In the genomic region with DNA sequence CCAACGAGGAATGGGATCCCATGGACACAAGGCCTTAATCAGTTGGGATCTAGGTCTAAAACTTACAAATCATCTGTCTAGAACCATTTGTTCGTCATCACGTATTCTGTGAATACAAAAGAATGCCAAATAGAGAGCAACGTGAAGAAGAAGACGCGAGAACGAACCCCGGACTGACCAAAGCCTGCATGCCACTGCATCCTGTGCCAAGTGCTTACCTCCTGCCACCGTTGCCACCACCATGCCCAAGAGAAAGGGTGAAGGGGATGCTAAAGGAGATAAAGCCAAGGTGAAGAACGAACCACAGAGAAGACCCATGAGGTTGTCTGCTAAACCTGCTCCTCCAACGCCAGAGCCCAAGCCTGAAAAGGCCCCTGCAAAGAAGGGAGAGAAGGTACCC, we compare ENCODE assay signal across 22 cellular contexts. TPM values are rescaled to one million over a fixed set of nuclear protein-coding genes. Genes with fewer than 3 reads are reported as not detected.
DNase-seq lines count a peak whose midpoint lies in the region; ATAC-seq, FAIRE-seq and TF ChIP-seq lines count a peak whose summit lies in the region.
"Had no signal": no experiment of that assay in that cellular context is flagged by ENCODE, and none has a peak within 500 bp of the region (broad histone marks: within the 10 kb centered on the region; RNA-seq: fewer than 3 reads in every experiment).

No MANE protein-coding gene starts in this region.

- no peaks in the 10 kb centered on the region for H3K27me3 Mint-ChIP-seq in immature natural killer cell (ENCODE audit: low read depth in 3 of 3)
- no peaks in the 10 kb centered on the region for H3K27me3 Mint-ChIP-seq in activated T-cell treated with anti-CD3 and anti-CD28 coated beads, Interleukin-2, amount 50 U/mL, for 4 hours (ENCODE audit: low read depth)
- H3K27me3 Mint-ChIP-seq: activated CD4-positive, alpha-beta memory T cell treated with anti-CD3 and anti-CD28 coated beads for 36 hours had no signal

- H3K27me3 ChIP-seq in BLaER1: no peaks in the 10 kb centered on the region
- H3K27me3 ChIP-seq in SK-N-SH (ENCODE audit: insufficient read depth): no peaks in the 10 kb centered on the region
- H3K27me3 ChIP-seq: brain microvascular endothelial cell had no signal

- peaks cover 63 to 83% of the 10 kb centered on the region in 2 donors for H3K4me1 Mint-ChIP-seq in immature natural killer cell
- H3K4me1 Mint-ChIP-seq in activated T-cell treated with anti-CD3 and anti-CD28 coated beads, Interleukin-2, amount 50 U/mL, for 4 hours (ENCODE audit: low read depth): peaks cover 42% of the 10 kb centered on the region

- H2AFZ ChIP-seq in SK-N-SH (ENCODE audit: low read depth): no peak overlapping the region

- DNase-seq in GM18507 (ENCODE audit: extremely low spot score, insufficient read length, low read depth) (no peak), immature natural killer cell (no peak), kidney (no peak), SW480 (ENCODE audit: low spot score) (no peak), SK-N-SH (no peak)
- DNase-seq in activated T-cell treated with anti-CD3 and anti-CD28 coated beads, Interleukin-2, amount 50 U/mL, for 4 hours: no peak
- DNase-seq: activated CD4-positive, alpha-beta memory T cell treated with anti-CD3 and anti-CD28 coated beads for 36 hours; activated T-cell treated with anti-CD3 and anti-CD28 coated beads, Interleukin-2, amount 50 U/mL, for 1 hour; brain microvascular endothelial cell; cortex of kidney; DMS79; foreskin fibroblast; NCI-H187; NCI-H446 treated with DMSO at 0.1 percent for 48 hours; T-helper 1 cell had no signal

- H3K4me3 ChIP-seq in BLaER1 (no peak overlapping the region), kidney (ENCODE audit: low read length in 2 of 2) (no peak overlapping the region), SK-N-SH (ENCODE audit: low read depth in 2 of 2, low read length in 1 of 2) (no peak overlapping the region)

- H3K36me3 ChIP-seq in BLaER1 (peaks cover 2% of the 10 kb centered on the region; the same call in 1 of the 2 replicates), kidney (ENCODE audit: control insufficient read depth in 1 of 2, insufficient read depth in 2 of 2, low read length in 2 of 2) (no peaks in the 10 kb centered on the region), SK-N-SH (replicated peaks in 1 of 2; ENCODE audit: control insufficient read depth in 1 of 2, insufficient read depth in 2 of 2, low read length in 1 of 2) (no peaks in the 10 kb centered on the region)
- H3K36me3 ChIP-seq: brain microvascular endothelial cell had no signal

- H3K27ac ChIP-seq in BLaER1: 0 out of 2 replicates have a peak overlapping the region, but pooled peaks have one; percentile 23
- no peak overlapping the region for H3K27ac ChIP-seq in kidney (ENCODE audit: low read depth in 2 of 2, low read length in 2 of 2)
- H3K27ac ChIP-seq in SK-N-SH (ENCODE audit: low read depth in 2 of 2, low read length in 1 of 2): no peak overlapping the region
- H3K27ac ChIP-seq: brain microvascular endothelial cell, VCaP had no signal

- TF ChIP-seq CTCF in kidney (IDR thresholded peaks at IDR 0.05; ENCODE audit: borderline replicate concordance, extremely low read depth, insufficient read depth): no peak
- TF ChIP-seq CTCF in SK-N-SH (IDR thresholded peaks at IDR 0.05): no peak

- H3K9me3 Mint-ChIP-seq in immature natural killer cell: no peaks in the 10 kb centered on the region
- H3K9me3 Mint-ChIP-seq in activated T-cell treated with anti-CD3 and anti-CD28 coated beads, Interleukin-2, amount 50 U/mL, for 4 hours: no peaks in the 10 kb centered on the region
- H3K9me3 Mint-ChIP-seq: activated CD4-positive, alpha-beta memory T cell treated with anti-CD3 and anti-CD28 coated beads for 36 hours; activated naive CD4-positive, alpha-beta T cell treated with anti-CD3 and anti-CD28 coated beads, Interleukin-2, amount 50 U/mL, for 72 hours had no signal

- peaks cover 38% of the 10 kb centered on the region for H3K79me2 ChIP-seq in SK-N-SH (ENCODE audit: insufficient read depth)

- peaks cover 2% of the 10 kb centered on the region for H3F3A ChIP-seq in SK-N-SH (replicated peaks; ENCODE audit: insufficient read depth)

- CTCF ChIA-PET in SK-N-SH (lab: Yijun Ruan, JAX): interaction anchor here (1.0 kb wide), 1 partner anchor 8 kb away, joined by 4 read pairs; no protein-coding TSS in a partner anchor

- H4K20me1 ChIP-seq in BLaER1 (peaks cover 17% of the 10 kb centered on the region; the same call in 1 of the 2 replicates), SK-N-SH (ENCODE audit: insufficient read depth) (peaks cover 4% of the 10 kb centered on the region; the same call in 1 of the 2 replicates)

- H3K4me1 ChIP-seq in BLaER1 (peaks cover 38% of the 10 kb centered on the region), kidney (ENCODE audit: control insufficient read depth in 1 of 2, insufficient read depth in 1 of 2, low read depth in 1 of 2, low read length in 2 of 2) (peaks cover 0 to 5% of the 10 kb centered on the region in 2 donors), SK-N-SH (ENCODE audit: control insufficient read depth in 1 of 2, insufficient read depth in 2 of 2, low read depth in 1 of 2, low read length in 1 of 2) (peaks cover 0 to 2% of the 10 kb centered on the region in 2 experiments; a peak in 1 of 4 replicates)

- intact Hi-C loops in kidney (cut with DNase I): no loop called here

- 94% methylated on average over 11 of the region's 11 CpGs for WGBS in SK-N-SH (ENCODE audit: low lambda C conversion rate)

- ATAC-seq in HG03439 (IDR thresholded peaks at IDR 0.05; ENCODE audit: unreplicated experiment): peak; percentile 42
- ATAC-seq in activated T-cell treated with anti-CD3 and anti-CD28 coated beads, Interleukin-2, amount 50 U/mL, for 4 hours: no peak
- ATAC-seq: activated naive CD4-positive, alpha-beta T cell treated with anti-CD3 and anti-CD28 coated beads, Interleukin-2, amount 50 U/mL, for 72 hours; Right ventricle myocardium inferior had no signal

- H3K9me3 ChIP-seq in BLaER1: peaks cover 3% of the 10 kb centered on the region; the same call in 1 of the 2 replicates
- no peaks in the 10 kb centered on the region for H3K9me3 ChIP-seq in kidney (ENCODE audit: control insufficient read depth in 1 of 2, low read length in 2 of 2)
- H3K9me3 ChIP-seq in SK-N-SH: no peaks in the 10 kb centered on the region

- TF ChIP-seq RAD21 in SK-N-SH (IDR thresholded peaks at IDR 0.05; ENCODE audit: low read length): no peak

- peak overlapping the region; percentile 28 to 67 (median 40) for H3K4me3 Mint-ChIP-seq in immature natural killer cell
- no peak overlapping the region for H3K4me3 Mint-ChIP-seq in activated T-cell treated with anti-CD3 and anti-CD28 coated beads, Interleukin-2, amount 50 U/mL, for 4 hours
- H3K4me3 Mint-ChIP-seq: activated CD4-positive, alpha-beta memory T cell treated with anti-CD3 and anti-CD28 coated beads for 36 hours had no signal

- no peaks in the 10 kb centered on the region for H3K36me3 Mint-ChIP-seq in immature natural killer cell
- peaks cover 10% of the 10 kb centered on the region for H3K36me3 Mint-ChIP-seq in activated T-cell treated with anti-CD3 and anti-CD28 coated beads, Interleukin-2, amount 50 U/mL, for 4 hours (ENCODE audit: insufficient read depth)
- H3K36me3 Mint-ChIP-seq: activated naive CD4-positive, alpha-beta T cell treated with anti-CD3 and anti-CD28 coated beads, Interleukin-2, amount 50 U/mL, for 72 hours had no signal

- H3K9me2 ChIP-seq in SK-N-SH: no peaks in the 10 kb centered on the region

- no peak for TF ChIP-seq EP300 in SK-N-SH (IDR thresholded peaks at IDR 0.05; ENCODE audit: borderline replicate concordance in 1 of 2, low read depth in 1 of 2, low read length in 1 of 2)

- H3K27ac Mint-ChIP-seq in immature natural killer cell: peak overlapping the region; percentile 13 to 89 (median 66)
- H3K27ac Mint-ChIP-seq: activated CD4-positive, alpha-beta memory T cell treated with anti-CD3 and anti-CD28 coated beads for 36 hours; activated naive CD4-positive, alpha-beta T cell treated with anti-CD3 and anti-CD28 coated beads, Interleukin-2, amount 50 U/mL, for 72 hours had no signal

- peak overlapping the region; percentile 51 for H3K4me2 ChIP-seq in BLaER1
- no peak overlapping the region for H3K4me2 ChIP-seq in SK-N-SH

- H3K9ac ChIP-seq in BLaER1: no peak overlapping the region
- no peak overlapping the region for H3K9ac ChIP-seq in kidney (ENCODE audit: low read length in 2 of 2)
- no peak overlapping the region for H3K9ac ChIP-seq in SK-N-SH

- FAIRE-seq in GM18507 (lab: Jason Lieb, UNC): peak; percentile 67
- no peak for FAIRE-seq in kidney (lab: Jason Lieb, UNC)
- FAIRE-seq: A204.1, endothelial cell of umbilical vein had no signal

- POLR2A ChIA-PET in SK-N-SH (lab: Yijun Ruan, JAX): no interaction called here

TF ChIP-seq in SK-N-SH, 30 proteins besides CTCF, POLR2A, EP300 and RAD21 (continues in another document):
- TF ChIP-seq SMC3 (IDR thresholded peaks at IDR 0.05; ENCODE audit: low read depth, low read length): no peak
- TF ChIP-seq, protein P1, sequence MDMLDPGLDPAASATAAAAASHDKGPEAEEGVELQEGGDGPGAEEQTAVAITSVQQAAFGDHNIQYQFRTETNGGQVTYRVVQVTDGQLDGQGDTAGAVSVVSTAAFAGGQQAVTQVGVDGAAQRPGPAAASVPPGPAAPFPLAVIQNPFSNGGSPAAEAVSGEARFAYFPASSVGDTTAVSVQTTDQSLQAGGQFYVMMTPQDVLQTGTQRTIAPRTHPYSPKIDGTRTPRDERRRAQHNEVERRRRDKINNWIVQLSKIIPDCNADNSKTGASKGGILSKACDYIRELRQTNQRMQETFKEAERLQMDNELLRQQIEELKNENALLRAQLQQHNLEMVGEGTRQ (IDR thresholded peaks at IDR 0.05; ENCODE audit: borderline replicate concordance, low read depth, low read length): no peak
- TF ChIP-seq CHD2 (IDR thresholded peaks at IDR 0.05; ENCODE audit: low read length, partially characterized antibody): no peak
- TF ChIP-seq, protein P2, sequence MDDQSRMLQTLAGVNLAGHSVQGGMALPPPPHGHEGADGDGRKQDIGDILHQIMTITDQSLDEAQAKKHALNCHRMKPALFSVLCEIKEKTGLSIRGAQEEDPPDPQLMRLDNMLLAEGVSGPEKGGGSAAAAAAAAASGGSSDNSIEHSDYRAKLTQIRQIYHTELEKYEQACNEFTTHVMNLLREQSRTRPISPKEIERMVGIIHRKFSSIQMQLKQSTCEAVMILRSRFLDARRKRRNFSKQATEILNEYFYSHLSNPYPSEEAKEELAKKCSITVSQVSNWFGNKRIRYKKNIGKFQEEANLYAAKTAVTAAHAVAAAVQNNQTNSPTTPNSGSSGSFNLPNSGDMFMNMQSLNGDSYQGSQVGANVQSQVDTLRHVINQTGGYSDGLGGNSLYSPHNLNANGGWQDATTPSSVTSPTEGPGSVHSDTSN (IDR thresholded peaks at IDR 0.05): no peak
- TF ChIP-seq NFIC (IDR thresholded peaks at IDR 0.05; ENCODE audit: borderline replicate concordance): no peak
- no peak for TF ChIP-seq POLR2AphosphoS5 (IDR thresholded peaks at IDR 0.05; ENCODE audit: low read depth, low read length)

RNA-seq across cellular contexts. Expression of a gene that starts 30.2 kb away (rescaled TPM):
- polyA plus RNA-seq in immature natural killer cell (10 to 100 TPM; 33.7 to 83.8 (median 35.6) TPM), kidney (ENCODE audit: insufficient read depth, low read depth, low replicate concordance) (20.1 TPM), SK-N-SH (2012; rRNA removed) (11.9 TPM in 2 replicates)
- total RNA-seq in activated T-cell treated with anti-CD3 and anti-CD28 coated beads, Interleukin-2, amount 50 U/mL, for 4 hours: 10 to 100 TPM; 52.5 to 57.6 (median 52.9) TPM
- 72.8 TPM for total RNA-seq in kidney
- 8.3 and 10.9 TPM in 2 replicates for polyA plus RNA-seq in SK-N-SH (2012; cell fraction: cytosol; rRNA removed)
- 38.9 and 39.9 TPM in 2 replicates for polyA plus RNA-seq in SK-N-SH (2012; cell fraction: nucleus; rRNA removed)
